13 cellular contexts compared by ENCODE assay signal in genomic region chr12:50603817-50604639, GRCh38.
DNase-seq lines count a peak whose midpoint lies in the region; ATAC-seq and TF ChIP-seq lines count a peak whose summit lies in the region.
"Had no signal": no experiment of that assay in that cellular context is flagged by ENCODE, and none has a peak within 500 bp of the region (broad histone marks: within the 10 kb centered on the region; RNA-seq: fewer than 3 reads in every experiment).

No MANE protein-coding gene starts in this region.

- H3K27me3 ChIP-seq in dorsolateral prefrontal cortex (no peaks in the 10 kb centered on the region), testis (no peaks in the 10 kb centered on the region), gastrocnemius medialis (no peaks in the 10 kb centered on the region)

- ATAC-seq in left colon (peak; percentile 72), gastrocnemius medialis (no peak)
- ATAC-seq: activated naive CD8-positive, alpha-beta T cell treated with anti-CD3 and anti-CD28 coated beads, Interleukin-2, amount 50 U/mL, for 24 hours; stimulated activated naive CD8-positive, alpha-beta T cell treated with anti-CD3 and anti-CD28 coated beads, Interleukin-15, amount 100 ng/mL, for 72 hours had no signal

- CTCF ChIA-PET in activated naive CD4-positive, alpha-beta T cell treated with anti-CD3 and anti-CD28 coated beads, Interleukin-2, amount 10 ng/mL, durations not matched to agents 7 days and 5 days (lab: Charles Lee) = interaction anchor here (1.2 kb wide), 1 partner anchor 10 kb away, joined by 3 read pairs; no protein-coding TSS in a partner anchor

- intact Hi-C loops in dorsolateral prefrontal cortex (cut with DNase I) (no loop called here), left colon (cut with DNase I, micrococcal nuclease) (no loop called here), testis (cut with DNase I; ENCODE audit: low total_unique reads) (no loop called here), gastrocnemius medialis (cut with DNase I; ENCODE audit: low total_unique reads) (no loop called here)

- DNase-seq in OCI-M1 (lab: John Stamatoyannopoulos, UW) (peak; percentile 38), dorsolateral prefrontal cortex (no peak), left colon (no peak), testis (peak; percentile 81), T-helper 9 cell (no peak), gastrocnemius medialis (no peak), NCI-H2081 (lab: John Stamatoyannopoulos, UW) (no peak)
- DNase-seq in activated naive CD4-positive, alpha-beta T cell treated with anti-CD3 and anti-CD28 coated beads, Interleukin-2, amount 10 ng/mL, durations not matched to agents 7 days and 5 days = no peak
- DNase-seq: activated naive CD8-positive, alpha-beta T cell treated with anti-CD3 and anti-CD28 coated beads, Interleukin-2, amount 50 U/mL, for 24 hours; retina; SHP77 treated with DMSO at 0.1 percent for 48 hours; stimulated activated naive CD8-positive, alpha-beta T cell treated with anti-CD3 and anti-CD28 coated beads, Interleukin-15, amount 100 ng/mL, for 72 hours had no signal

- H3K27ac Mint-ChIP-seq in activated naive CD4-positive, alpha-beta T cell treated with anti-CD3 and anti-CD28 coated beads, Interleukin-2, amount 10 ng/mL, durations not matched to agents 7 days and 5 days = no peak overlapping the region
- H3K27ac Mint-ChIP-seq: activated naive CD8-positive, alpha-beta T cell treated with anti-CD3 and anti-CD28 coated beads, Interleukin-2, amount 50 U/mL, for 24 hours; mesothelial cell of epicardium; stimulated activated naive CD8-positive, alpha-beta T cell treated with anti-CD3 and anti-CD28 coated beads, Interleukin-15, amount 100 ng/mL, for 72 hours had no signal

- H3K27ac ChIP-seq in dorsolateral prefrontal cortex (peak overlapping the region in 41 of 59 donors; percentile 3 to 70 (median 41)), testis (peak overlapping the region in 1 of 2 donors; percentile 66), gastrocnemius medialis (no peak overlapping the region)

- H3K4me1 ChIP-seq in testis (peaks cover 25% of the 10 kb centered on the region), gastrocnemius medialis (peaks cover 10 to 23% of the 10 kb centered on the region in 2 donors)

- no peak overlapping the region for H3K4me3 Mint-ChIP-seq in activated naive CD4-positive, alpha-beta T cell treated with anti-CD3 and anti-CD28 coated beads, Interleukin-2, amount 10 ng/mL, durations not matched to agents 7 days and 5 days
- H3K4me3 Mint-ChIP-seq: activated naive CD8-positive, alpha-beta T cell treated with anti-CD3 and anti-CD28 coated beads, Interleukin-2, amount 50 U/mL, for 24 hours; mesothelial cell of epicardium; stimulated activated naive CD8-positive, alpha-beta T cell treated with anti-CD3 and anti-CD28 coated beads, Interleukin-15, amount 100 ng/mL, for 72 hours had no signal

- no peaks in the 10 kb centered on the region for H3K36me3 ChIP-seq in testis (ENCODE audit: low read depth, missing control alignments)
- no peaks in the 10 kb centered on the region for H3K36me3 ChIP-seq in gastrocnemius medialis

- TF ChIP-seq POLR2A in testis (IDR thresholded peaks at IDR 0.05) (no peak), gastrocnemius medialis (IDR thresholded peaks at IDR 0.05) (no peak)

- in situ Hi-C loops in gastrocnemius medialis (cut with MboI; ENCODE audit: low sequenced_read_pairs in 4 of 4) = no loop called here

- no peak for TF ChIP-seq CTCF in dorsolateral prefrontal cortex (IDR thresholded peaks at IDR 0.05 in 54 of 56, conservative IDR thresholded peaks at IDR 0.05 in 2 of 56; ENCODE audit: low read depth in 1 of 56, partially characterized antibody in 56 of 56)
- no peak for TF ChIP-seq CTCF in testis (IDR thresholded peaks at IDR 0.05)
- TF ChIP-seq CTCF in gastrocnemius medialis (IDR thresholded peaks at IDR 0.05 in 4 of 5, conservative IDR thresholded peaks at IDR 0.05 in 1 of 5) = no peak

- H3K9me3 Mint-ChIP-seq in activated naive CD4-positive, alpha-beta T cell treated with anti-CD3 and anti-CD28 coated beads, Interleukin-2, amount 10 ng/mL, durations not matched to agents 7 days and 5 days = no peaks in the 10 kb centered on the region
- H3K9me3 Mint-ChIP-seq: activated naive CD8-positive, alpha-beta T cell treated with anti-CD3 and anti-CD28 coated beads, Interleukin-2, amount 50 U/mL, for 24 hours; mesothelial cell of epicardium; stimulated activated naive CD8-positive, alpha-beta T cell treated with anti-CD3 and anti-CD28 coated beads, Interleukin-15, amount 100 ng/mL, for 72 hours had no signal

- peaks cover 21% of the 10 kb centered on the region for H3K4me1 Mint-ChIP-seq in activated naive CD4-positive, alpha-beta T cell treated with anti-CD3 and anti-CD28 coated beads, Interleukin-2, amount 10 ng/mL, durations not matched to agents 7 days and 5 days

- no peaks in the 10 kb centered on the region for H3K27me3 Mint-ChIP-seq in activated naive CD4-positive, alpha-beta T cell treated with anti-CD3 and anti-CD28 coated beads, Interleukin-2, amount 10 ng/mL, durations not matched to agents 7 days and 5 days
- H3K27me3 Mint-ChIP-seq: activated naive CD8-positive, alpha-beta T cell treated with anti-CD3 and anti-CD28 coated beads, Interleukin-2, amount 50 U/mL, for 24 hours; stimulated activated naive CD8-positive, alpha-beta T cell treated with anti-CD3 and anti-CD28 coated beads, Interleukin-15, amount 100 ng/mL, for 72 hours had no signal

- H3K36me3 Mint-ChIP-seq in activated naive CD4-positive, alpha-beta T cell treated with anti-CD3 and anti-CD28 coated beads, Interleukin-2, amount 10 ng/mL, durations not matched to agents 7 days and 5 days = peaks cover 16% of the 10 kb centered on the region

- no peaks in the 10 kb centered on the region for H3K9me3 ChIP-seq in testis
- no peaks in the 10 kb centered on the region for H3K9me3 ChIP-seq in gastrocnemius medialis

- 42 to 54% methylated on average over 4 of the region's 4 CpGs for WGBS in testis, 2 donors

- H3K4me3 ChIP-seq in dorsolateral prefrontal cortex (no peak overlapping the region), testis (no peak overlapping the region), gastrocnemius medialis (no peak overlapping the region)

Comparison
In these comparisons a context has a peak if more than half of its experiments do, and no peak if none do; other contexts are left out.
1. DNase-seq: peak in OCI-M1 (single experiment) and testis (single experiment); none in dorsolateral prefrontal cortex (0 of 10), left colon (0 of 2), activated naive CD4-positive, alpha-beta T cell treated with anti-CD3 and anti-CD28 coated beads, Interleukin-2, amount 10 ng/mL, durations not matched to agents 7 days and 5 days (single experiment), T-helper 9 cell (single experiment), gastrocnemius medialis (0 of 2) and NCI-H2081 (0 of 2).
2. H3K27ac ChIP-seq: peak in dorsolateral prefrontal cortex (41 of 59); none in gastrocnemius medialis (0 of 4).